1 cellular context compared by ENCODE assay signal in the genomic region with DNA sequence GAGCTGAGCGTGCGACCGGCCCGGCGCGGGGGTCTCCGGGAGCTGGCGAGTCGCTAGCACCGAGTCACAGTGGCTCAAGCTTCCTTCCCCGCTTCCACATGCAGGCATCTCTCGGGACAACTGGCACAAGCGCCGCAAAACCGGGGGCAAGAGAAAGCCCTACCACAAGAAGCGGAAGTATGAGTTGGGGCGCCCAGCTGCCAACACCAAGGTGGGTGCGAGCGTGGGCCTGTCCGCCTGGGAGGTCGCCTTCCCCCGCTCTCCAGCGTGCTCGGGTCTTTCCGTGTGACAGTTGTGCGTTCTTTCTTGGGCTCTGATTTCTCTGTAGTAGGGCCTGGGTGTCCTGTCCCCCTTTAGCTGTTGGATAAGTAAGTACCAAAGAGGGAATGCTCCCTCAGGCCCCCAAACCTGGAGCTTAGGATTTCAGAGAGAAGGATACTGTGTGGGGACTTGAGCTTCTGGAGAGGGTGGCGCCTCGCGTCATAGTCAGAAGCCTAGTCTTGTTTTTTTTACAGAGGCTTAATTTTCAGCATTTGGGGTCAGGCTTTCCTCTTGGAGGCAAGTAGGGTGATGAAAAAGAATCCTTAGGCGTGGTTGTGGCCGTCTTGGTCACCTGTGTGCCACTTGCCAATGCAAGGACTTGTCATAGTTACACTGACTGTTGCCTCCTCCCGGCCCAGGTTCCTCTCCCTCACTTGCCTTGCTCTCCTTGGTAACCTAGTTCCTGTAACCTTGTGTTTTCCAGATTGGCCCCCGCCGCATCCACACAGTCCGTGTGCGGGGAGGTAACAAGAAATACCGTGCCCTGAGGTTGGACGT.
TF ChIP-seq lines count a peak whose summit lies in the region.

No MANE protein-coding gene starts in this region.

TF ChIP-seq in HepG2, 621 proteins besides CTCF, POLR2A, EP300 and RAD21 (continued from another document and continues in another):
- TF ChIP-seq, protein P1, sequence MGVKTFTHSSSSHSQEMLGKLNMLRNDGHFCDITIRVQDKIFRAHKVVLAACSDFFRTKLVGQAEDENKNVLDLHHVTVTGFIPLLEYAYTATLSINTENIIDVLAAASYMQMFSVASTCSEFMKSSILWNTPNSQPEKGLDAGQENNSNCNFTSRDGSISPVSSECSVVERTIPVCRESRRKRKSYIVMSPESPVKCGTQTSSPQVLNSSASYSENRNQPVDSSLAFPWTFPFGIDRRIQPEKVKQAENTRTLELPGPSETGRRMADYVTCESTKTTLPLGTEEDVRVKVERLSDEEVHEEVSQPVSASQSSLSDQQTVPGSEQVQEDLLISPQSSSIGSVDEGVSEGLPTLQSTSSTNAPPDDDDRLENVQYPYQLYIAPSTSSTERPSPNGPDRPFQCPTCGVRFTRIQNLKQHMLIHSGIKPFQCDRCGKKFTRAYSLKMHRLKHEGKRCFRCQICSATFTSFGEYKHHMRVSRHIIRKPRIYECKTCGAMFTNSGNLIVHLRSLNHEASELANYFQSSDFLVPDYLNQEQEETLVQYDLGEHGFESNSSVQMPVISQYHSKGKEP (CRISPR knock-in tag; IDR thresholded peaks at IDR 0.05), result no peak
- TF ChIP-seq, protein P2, sequence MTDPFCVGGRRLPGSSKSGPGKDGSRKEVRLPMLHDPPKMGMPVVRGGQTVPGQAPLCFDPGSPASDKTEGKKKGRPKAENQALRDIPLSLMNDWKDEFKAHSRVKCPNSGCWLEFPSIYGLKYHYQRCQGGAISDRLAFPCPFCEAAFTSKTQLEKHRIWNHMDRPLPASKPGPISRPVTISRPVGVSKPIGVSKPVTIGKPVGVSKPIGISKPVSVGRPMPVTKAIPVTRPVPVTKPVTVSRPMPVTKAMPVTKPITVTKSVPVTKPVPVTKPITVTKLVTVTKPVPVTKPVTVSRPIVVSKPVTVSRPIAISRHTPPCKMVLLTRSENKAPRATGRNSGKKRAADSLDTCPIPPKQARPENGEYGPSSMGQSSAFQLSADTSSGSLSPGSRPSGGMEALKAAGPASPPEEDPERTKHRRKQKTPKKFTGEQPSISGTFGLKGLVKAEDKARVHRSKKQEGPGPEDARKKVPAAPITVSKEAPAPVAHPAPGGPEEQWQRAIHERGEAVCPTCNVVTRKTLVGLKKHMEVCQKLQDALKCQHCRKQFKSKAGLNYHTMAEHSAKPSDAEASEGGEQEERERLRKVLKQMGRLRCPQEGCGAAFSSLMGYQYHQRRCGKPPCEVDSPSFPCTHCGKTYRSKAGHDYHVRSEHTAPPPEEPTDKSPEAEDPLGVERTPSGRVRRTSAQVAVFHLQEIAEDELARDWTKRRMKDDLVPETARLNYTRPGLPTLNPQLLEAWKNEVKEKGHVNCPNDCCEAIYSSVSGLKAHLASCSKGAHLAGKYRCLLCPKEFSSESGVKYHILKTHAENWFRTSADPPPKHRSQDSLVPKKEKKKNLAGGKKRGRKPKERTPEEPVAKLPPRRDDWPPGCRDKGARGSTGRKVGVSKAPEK (CRISPR knock-in tag; IDR thresholded peaks at IDR 0.05; ENCODE audit: borderline replicate concordance), result no peak
- peak; percentile 46; the same call in 1 of the 2 replicates for TF ChIP-seq ZNF230 (CRISPR knock-in tag; IDR thresholded peaks at IDR 0.05)
- TF ChIP-seq ZNF703 (CRISPR knock-in tag; IDR thresholded peaks at IDR 0.05; ENCODE audit: borderline replicate concordance), result peak; percentile 24; the same call in 1 of the 2 replicates
- no peak for TF ChIP-seq PCBP1 (IDR thresholded peaks at IDR 0.05; ENCODE audit: borderline replicate concordance, low read depth, low read length)
- TF ChIP-seq ZNF124 (CRISPR knock-in tag; IDR thresholded peaks at IDR 0.05), result no peak
- TF ChIP-seq FOSL2 (CRISPR knock-in tag; IDR thresholded peaks at IDR 0.05), result no peak
- 0 out of 2 replicates have a peak, but pooled peaks have one; percentile 58 for TF ChIP-seq ZNF558 (CRISPR knock-in tag; IDR thresholded peaks at IDR 0.05; ENCODE audit: borderline replicate concordance)
- no peak for TF ChIP-seq ZFP37 (CRISPR knock-in tag; IDR thresholded peaks at IDR 0.05; ENCODE audit: borderline replicate concordance)
- TF ChIP-seq ZNF264 (CRISPR knock-in tag; IDR thresholded peaks at IDR 0.05), result no peak
- TF ChIP-seq, protein P3, sequence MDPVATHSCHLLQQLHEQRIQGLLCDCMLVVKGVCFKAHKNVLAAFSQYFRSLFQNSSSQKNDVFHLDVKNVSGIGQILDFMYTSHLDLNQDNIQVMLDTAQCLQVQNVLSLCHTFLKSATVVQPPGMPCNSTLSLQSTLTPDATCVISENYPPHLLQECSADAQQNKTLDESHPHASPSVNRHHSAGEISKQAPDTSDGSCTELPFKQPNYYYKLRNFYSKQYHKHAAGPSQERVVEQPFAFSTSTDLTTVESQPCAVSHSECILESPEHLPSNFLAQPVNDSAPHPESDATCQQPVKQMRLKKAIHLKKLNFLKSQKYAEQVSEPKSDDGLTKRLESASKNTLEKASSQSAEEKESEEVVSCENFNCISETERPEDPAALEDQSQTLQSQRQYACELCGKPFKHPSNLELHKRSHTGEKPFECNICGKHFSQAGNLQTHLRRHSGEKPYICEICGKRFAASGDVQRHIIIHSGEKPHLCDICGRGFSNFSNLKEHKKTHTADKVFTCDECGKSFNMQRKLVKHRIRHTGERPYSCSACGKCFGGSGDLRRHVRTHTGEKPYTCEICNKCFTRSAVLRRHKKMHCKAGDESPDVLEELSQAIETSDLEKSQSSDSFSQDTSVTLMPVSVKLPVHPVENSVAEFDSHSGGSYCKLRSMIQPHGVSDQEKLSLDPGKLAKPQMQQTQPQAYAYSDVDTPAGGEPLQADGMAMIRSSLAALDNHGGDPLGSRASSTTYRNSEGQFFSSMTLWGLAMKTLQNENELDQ (CRISPR knock-in tag; IDR thresholded peaks at IDR 0.05; ENCODE audit: borderline replicate concordance), result no peak
- TF ChIP-seq, protein P4, sequence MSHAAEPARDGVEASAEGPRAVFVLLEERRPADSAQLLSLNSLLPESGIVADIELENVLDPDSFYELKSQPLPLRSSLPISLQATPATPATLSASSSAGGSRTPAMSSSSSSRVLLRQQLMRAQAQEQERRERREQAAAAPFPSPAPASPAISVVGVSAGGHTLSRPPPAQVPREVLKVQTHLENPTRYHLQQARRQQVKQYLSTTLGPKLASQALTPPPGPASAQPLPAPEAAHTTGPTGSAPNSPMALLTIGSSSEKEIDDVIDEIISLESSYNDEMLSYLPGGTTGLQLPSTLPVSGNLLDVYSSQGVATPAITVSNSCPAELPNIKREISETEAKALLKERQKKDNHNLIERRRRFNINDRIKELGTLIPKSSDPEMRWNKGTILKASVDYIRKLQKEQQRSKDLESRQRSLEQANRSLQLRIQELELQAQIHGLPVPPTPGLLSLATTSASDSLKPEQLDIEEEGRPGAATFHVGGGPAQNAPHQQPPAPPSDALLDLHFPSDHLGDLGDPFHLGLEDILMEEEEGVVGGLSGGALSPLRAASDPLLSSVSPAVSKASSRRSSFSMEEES (CRISPR knock-in tag; IDR thresholded peaks at IDR 0.05), result no peak
- 0 out of 2 replicates have a peak, but pooled peaks have one; percentile 22 for TF ChIP-seq KMT2B (CRISPR knock-in tag; IDR thresholded peaks at IDR 0.05)
- TF ChIP-seq, protein P5, sequence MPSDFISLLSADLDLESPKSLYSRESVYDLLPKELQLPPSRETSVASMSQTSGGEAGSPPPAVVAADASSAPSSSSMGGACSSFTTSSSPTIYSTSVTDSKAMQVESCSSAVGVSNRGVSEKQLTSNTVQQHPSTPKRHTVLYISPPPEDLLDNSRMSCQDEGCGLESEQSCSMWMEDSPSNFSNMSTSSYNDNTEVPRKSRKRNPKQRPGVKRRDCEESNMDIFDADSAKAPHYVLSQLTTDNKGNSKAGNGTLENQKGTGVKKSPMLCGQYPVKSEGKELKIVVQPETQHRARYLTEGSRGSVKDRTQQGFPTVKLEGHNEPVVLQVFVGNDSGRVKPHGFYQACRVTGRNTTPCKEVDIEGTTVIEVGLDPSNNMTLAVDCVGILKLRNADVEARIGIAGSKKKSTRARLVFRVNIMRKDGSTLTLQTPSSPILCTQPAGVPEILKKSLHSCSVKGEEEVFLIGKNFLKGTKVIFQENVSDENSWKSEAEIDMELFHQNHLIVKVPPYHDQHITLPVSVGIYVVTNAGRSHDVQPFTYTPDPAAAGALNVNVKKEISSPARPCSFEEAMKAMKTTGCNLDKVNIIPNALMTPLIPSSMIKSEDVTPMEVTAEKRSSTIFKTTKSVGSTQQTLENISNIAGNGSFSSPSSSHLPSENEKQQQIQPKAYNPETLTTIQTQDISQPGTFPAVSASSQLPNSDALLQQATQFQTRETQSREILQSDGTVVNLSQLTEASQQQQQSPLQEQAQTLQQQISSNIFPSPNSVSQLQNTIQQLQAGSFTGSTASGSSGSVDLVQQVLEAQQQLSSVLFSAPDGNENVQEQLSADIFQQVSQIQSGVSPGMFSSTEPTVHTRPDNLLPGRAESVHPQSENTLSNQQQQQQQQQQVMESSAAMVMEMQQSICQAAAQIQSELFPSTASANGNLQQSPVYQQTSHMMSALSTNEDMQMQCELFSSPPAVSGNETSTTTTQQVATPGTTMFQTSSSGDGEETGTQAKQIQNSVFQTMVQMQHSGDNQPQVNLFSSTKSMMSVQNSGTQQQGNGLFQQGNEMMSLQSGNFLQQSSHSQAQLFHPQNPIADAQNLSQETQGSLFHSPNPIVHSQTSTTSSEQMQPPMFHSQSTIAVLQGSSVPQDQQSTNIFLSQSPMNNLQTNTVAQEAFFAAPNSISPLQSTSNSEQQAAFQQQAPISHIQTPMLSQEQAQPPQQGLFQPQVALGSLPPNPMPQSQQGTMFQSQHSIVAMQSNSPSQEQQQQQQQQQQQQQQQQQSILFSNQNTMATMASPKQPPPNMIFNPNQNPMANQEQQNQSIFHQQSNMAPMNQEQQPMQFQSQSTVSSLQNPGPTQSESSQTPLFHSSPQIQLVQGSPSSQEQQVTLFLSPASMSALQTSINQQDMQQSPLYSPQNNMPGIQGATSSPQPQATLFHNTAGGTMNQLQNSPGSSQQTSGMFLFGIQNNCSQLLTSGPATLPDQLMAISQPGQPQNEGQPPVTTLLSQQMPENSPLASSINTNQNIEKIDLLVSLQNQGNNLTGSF (CRISPR knock-in tag; IDR thresholded peaks at IDR 0.05), result no peak
- no peak; the same call in 1 of the 2 replicates for TF ChIP-seq ZNF510 (CRISPR knock-in tag; IDR thresholded peaks at IDR 0.05; ENCODE audit: low read depth)
- TF ChIP-seq, protein P6, sequence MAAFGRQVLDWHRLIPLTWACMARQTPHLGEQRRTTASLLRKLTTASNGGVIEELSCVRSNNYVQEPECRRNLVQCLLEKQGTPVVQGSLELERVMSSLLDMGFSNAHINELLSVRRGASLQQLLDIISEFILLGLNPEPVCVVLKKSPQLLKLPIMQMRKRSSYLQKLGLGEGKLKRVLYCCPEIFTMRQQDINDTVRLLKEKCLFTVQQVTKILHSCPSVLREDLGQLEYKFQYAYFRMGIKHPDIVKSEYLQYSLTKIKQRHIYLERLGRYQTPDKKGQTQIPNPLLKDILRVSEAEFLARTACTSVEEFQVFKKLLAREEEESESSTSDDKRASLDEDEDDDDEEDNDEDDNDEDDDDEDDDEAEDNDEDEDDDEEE (CRISPR knock-in tag; IDR thresholded peaks at IDR 0.05), result no peak
- no peak for TF ChIP-seq ETV5 (CRISPR knock-in tag; IDR thresholded peaks at IDR 0.05; ENCODE audit: borderline replicate concordance)
- TF ChIP-seq, protein P7, sequence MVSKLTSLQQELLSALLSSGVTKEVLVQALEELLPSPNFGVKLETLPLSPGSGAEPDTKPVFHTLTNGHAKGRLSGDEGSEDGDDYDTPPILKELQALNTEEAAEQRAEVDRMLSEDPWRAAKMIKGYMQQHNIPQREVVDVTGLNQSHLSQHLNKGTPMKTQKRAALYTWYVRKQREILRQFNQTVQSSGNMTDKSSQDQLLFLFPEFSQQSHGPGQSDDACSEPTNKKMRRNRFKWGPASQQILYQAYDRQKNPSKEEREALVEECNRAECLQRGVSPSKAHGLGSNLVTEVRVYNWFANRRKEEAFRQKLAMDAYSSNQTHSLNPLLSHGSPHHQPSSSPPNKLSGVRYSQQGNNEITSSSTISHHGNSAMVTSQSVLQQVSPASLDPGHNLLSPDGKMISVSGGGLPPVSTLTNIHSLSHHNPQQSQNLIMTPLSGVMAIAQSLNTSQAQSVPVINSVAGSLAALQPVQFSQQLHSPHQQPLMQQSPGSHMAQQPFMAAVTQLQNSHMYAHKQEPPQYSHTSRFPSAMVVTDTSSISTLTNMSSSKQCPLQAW (CRISPR knock-in tag; IDR thresholded peaks at IDR 0.05), result 0 out of 2 replicates have a peak, but pooled peaks have one; percentile 18
- TF ChIP-seq SMC3 (IDR thresholded peaks at IDR 0.05; ENCODE audit: low read length), result no peak
- TF ChIP-seq ZMYM2 (CRISPR knock-in tag; IDR thresholded peaks at IDR 0.05), result no peak
- TF ChIP-seq ZNF383 (CRISPR knock-in tag; IDR thresholded peaks at IDR 0.05; ENCODE audit: borderline replicate concordance), result no peak
- TF ChIP-seq, protein P8, sequence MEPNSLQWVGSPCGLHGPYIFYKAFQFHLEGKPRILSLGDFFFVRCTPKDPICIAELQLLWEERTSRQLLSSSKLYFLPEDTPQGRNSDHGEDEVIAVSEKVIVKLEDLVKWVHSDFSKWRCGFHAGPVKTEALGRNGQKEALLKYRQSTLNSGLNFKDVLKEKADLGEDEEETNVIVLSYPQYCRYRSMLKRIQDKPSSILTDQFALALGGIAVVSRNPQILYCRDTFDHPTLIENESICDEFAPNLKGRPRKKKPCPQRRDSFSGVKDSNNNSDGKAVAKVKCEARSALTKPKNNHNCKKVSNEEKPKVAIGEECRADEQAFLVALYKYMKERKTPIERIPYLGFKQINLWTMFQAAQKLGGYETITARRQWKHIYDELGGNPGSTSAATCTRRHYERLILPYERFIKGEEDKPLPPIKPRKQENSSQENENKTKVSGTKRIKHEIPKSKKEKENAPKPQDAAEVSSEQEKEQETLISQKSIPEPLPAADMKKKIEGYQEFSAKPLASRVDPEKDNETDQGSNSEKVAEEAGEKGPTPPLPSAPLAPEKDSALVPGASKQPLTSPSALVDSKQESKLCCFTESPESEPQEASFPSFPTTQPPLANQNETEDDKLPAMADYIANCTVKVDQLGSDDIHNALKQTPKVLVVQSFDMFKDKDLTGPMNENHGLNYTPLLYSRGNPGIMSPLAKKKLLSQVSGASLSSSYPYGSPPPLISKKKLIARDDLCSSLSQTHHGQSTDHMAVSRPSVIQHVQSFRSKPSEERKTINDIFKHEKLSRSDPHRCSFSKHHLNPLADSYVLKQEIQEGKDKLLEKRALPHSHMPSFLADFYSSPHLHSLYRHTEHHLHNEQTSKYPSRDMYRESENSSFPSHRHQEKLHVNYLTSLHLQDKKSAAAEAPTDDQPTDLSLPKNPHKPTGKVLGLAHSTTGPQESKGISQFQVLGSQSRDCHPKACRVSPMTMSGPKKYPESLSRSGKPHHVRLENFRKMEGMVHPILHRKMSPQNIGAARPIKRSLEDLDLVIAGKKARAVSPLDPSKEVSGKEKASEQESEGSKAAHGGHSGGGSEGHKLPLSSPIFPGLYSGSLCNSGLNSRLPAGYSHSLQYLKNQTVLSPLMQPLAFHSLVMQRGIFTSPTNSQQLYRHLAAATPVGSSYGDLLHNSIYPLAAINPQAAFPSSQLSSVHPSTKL (CRISPR knock-in tag; IDR thresholded peaks at IDR 0.05), result no peak
- TF ChIP-seq SNAPC2 (CRISPR knock-in tag; IDR thresholded peaks at IDR 0.05), result no peak
- no peak for TF ChIP-seq ZFP82 (CRISPR knock-in tag; IDR thresholded peaks at IDR 0.05; ENCODE audit: borderline replicate concordance)
- no peak for TF ChIP-seq THYN1 (CRISPR knock-in tag; IDR thresholded peaks at IDR 0.05; ENCODE audit: borderline replicate concordance, low read depth)
- TF ChIP-seq MBD4 (IDR thresholded peaks at IDR 0.05; ENCODE audit: borderline replicate concordance, low read length), result no peak
- TF ChIP-seq HMG20A (CRISPR knock-in tag; IDR thresholded peaks at IDR 0.05; ENCODE audit: borderline replicate concordance), result no peak
- no peak for TF ChIP-seq ZNF441 (CRISPR knock-in tag; IDR thresholded peaks at IDR 0.05; ENCODE audit: borderline replicate concordance)
- TF ChIP-seq KLF11 (CRISPR knock-in tag; IDR thresholded peaks at IDR 0.05), result no peak
- TF ChIP-seq ZFP36L2 (CRISPR knock-in tag; IDR thresholded peaks at IDR 0.05), result no peak
- no peak for TF ChIP-seq NR1H2 (CRISPR knock-in tag; IDR thresholded peaks at IDR 0.05; ENCODE audit: borderline replicate concordance, low read depth)
